In the genomic region with DNA sequence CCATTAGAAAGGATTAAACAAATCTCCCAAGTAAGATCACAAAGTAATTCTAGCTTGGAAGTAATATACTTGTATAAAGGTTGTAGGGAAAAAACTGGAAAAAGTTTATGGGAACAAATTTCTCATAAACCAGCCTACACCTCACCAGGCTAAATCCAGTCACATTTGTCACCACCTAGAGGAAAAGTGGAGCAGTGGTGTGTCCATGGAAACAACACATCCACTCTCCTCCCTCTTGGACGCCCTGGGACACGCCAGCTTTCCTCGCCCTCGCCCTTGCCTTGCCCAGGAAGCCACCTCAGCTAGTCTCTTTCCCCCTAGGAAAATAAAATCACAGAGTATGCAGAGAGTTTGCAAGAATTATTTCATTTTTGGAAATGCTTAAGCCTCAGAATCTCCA, we compare ENCODE assay signal across 9 cellular contexts. TPM values are rescaled to one million over a fixed set of nuclear protein-coding genes. Genes with fewer than 3 reads are reported as not detected.
DNase-seq lines count a peak whose midpoint lies in the region; ATAC-seq and TF ChIP-seq lines count a peak whose summit lies in the region.
"Had no signal": no experiment of that assay in that cellular context is flagged by ENCODE, and none has a peak within 500 bp of the region (broad histone marks: within the 10 kb centered on the region; RNA-seq: fewer than 3 reads in every experiment).

No MANE protein-coding gene starts in this region.

- H3K27ac ChIP-seq in 22Rv1 = peak overlapping the region; percentile 89; the same call in 1 of the 2 replicates

- ATAC-seq in GM18868 (IDR thresholded peaks at IDR 0.05; ENCODE audit: unreplicated experiment) (no peak), GM21367 (IDR thresholded peaks at IDR 0.05; ENCODE audit: unreplicated experiment) (no peak), GM18909 (IDR thresholded peaks at IDR 0.05; ENCODE audit: poor library complexity, unreplicated experiment) (no peak)

- peak; percentile 67 for TF ChIP-seq CTCF in 22Rv1 (IDR thresholded peaks at IDR 0.05)

- DNase-seq in NCI-H460 (ENCODE audit: extremely low read depth, low read depth) = peak; percentile 38
- DNase-seq in dermis microvascular lymphatic vessel endothelial cell (ENCODE audit: low read depth in 2 of 2) = peak; percentile 93 to 97
- DNase-seq in lung microvascular endothelial cell (ENCODE audit: low read depth in 2 of 2) = peak; percentile 94 to 98
- no peak for DNase-seq in putamen (ENCODE audit: low spot score)
- DNase-seq: SW 1271 had no signal

RNA-seq across cellular contexts. Expression of a gene that starts 2.2 kb away (rescaled TPM):
- total RNA-seq in NCI-H460 (2014; rRNA removed; shearing (Covaris generic)) = 3.9 and 5.2 TPM in 2 replicates
- polyA plus RNA-seq in NCI-H460 (2014; cell fraction: nucleus; rRNA removed) = 2.4 and 2.9 TPM in 2 replicates
- total RNA-seq in dermis microvascular lymphatic vessel endothelial cell (10.9 and 22.0 TPM in 2 replicates), lung microvascular endothelial cell (22.2 and 30.3 TPM in 2 replicates)
